ENCODE assay signal across 1 cellular context in the genomic region with DNA sequence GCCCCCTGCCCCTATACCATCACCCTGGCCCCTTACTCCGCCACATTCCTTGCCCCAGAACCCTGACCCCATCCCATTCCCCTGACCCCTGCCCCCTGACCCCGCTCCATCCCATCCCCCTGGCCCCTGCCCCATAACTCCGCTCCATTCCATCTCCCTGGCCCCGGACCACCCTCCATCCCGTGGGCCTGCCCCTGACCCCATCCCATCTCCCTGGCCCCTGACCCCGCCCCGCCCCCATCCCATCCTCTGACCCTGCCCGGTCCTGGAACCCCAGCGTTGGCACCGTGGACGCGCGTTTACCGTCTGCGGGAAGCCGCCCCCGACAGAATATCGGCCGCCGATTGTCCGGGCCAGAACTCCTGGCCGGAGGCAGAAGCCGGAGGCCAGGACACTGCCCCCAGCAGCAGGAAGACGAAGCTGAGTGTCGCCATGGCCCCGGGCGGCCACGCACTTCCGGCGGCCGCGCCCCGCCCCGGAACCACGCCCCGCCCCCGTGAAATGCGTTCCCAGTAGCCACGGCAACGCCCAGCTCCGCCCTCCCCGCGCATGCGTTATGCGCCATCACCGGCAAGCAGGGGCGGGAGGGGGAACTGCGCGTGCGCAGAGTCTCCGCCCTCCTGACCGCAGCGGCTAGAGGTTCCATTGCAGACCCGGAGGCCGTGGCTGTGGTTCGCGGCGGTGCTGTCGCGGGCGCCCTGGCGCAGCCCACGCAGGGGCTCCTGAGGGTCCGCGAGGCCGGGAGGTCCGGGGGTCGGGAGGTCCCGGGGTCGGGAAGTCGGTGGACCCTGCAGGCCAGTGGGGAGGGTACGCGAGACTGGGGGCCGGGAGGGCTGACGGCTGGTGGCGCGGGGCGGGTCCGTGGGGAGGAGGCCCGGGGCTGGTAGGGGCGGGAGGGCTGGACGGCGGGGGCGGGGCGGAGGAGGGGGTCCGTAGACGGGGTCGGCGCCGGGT.
A peak's percentile ranks its signal among the peaks of the same experiment; 100 is the strongest.
TF ChIP-seq lines count a peak whose summit lies in the region.

TSS of gene POFUT2 (minus strand) at position 458 of the 954 bp plus-strand sequence. CDS start at position 434, 24 bp downstream.

TF ChIP-seq in HepG2, 621 proteins besides CTCF, POLR2A, EP300 and RAD21 (continued from another document and continues in another):
- TF ChIP-seq UBTF (CRISPR knock-in tag; IDR thresholded peaks at IDR 0.05) (no peak), TAF1 (CRISPR knock-in tag; IDR thresholded peaks at IDR 0.05) (peak; percentile 71), ZBTB20 (CRISPR knock-in tag; IDR thresholded peaks at IDR 0.05; ENCODE audit: borderline replicate concordance, low read depth) (0 out of 2 replicates have a peak, but pooled peaks have one; percentile 23), CENPT (CRISPR knock-in tag; IDR thresholded peaks at IDR 0.05; ENCODE audit: low read depth) (no peak), MAF1 (CRISPR knock-in tag; IDR thresholded peaks at IDR 0.05; ENCODE audit: borderline replicate concordance) (no peak), ASH2L (IDR thresholded peaks at IDR 0.05; ENCODE audit: insufficient read length, low read depth, low read length) (peak; percentile 31), ZBTB1 (CRISPR knock-in tag; IDR thresholded peaks at IDR 0.05; ENCODE audit: borderline replicate concordance) (no peak), MYNN (CRISPR knock-in tag; IDR thresholded peaks at IDR 0.05; ENCODE audit: low read depth) (no peak), MYPOP (CRISPR knock-in tag; IDR thresholded peaks at IDR 0.05) (no peak), ZNF746 (CRISPR knock-in tag; IDR thresholded peaks at IDR 0.05) (0 out of 2 replicates have a peak, but pooled peaks have one; percentile 14), ZNF34 (CRISPR knock-in tag; IDR thresholded peaks at IDR 0.05; ENCODE audit: borderline replicate concordance) (no peak), ZNF607 (CRISPR knock-in tag; IDR thresholded peaks at IDR 0.05; ENCODE audit: borderline replicate concordance) (0 out of 2 replicates have a peak, but pooled peaks have one; percentile 61), ELF4 (CRISPR knock-in tag; IDR thresholded peaks at IDR 0.05; ENCODE audit: borderline replicate concordance) (no peak), ZNF292 (CRISPR knock-in tag; IDR thresholded peaks at IDR 0.05; ENCODE audit: borderline replicate concordance, low read depth) (no peak), SRF (IDR thresholded peaks at IDR 0.05; ENCODE audit: low read depth, low read length) (no peak), ZNF879 (CRISPR knock-in tag; IDR thresholded peaks at IDR 0.05) (no peak), ZNF672 (CRISPR knock-in tag; IDR thresholded peaks at IDR 0.05) (no peak), ZFAT (CRISPR knock-in tag; conservative IDR thresholded peaks at IDR 0.05) (no peak), ZNF230 (CRISPR knock-in tag; IDR thresholded peaks at IDR 0.05) (no peak), ZBTB42 (CRISPR knock-in tag; IDR thresholded peaks at IDR 0.05) (0 out of 2 replicates have a peak, but pooled peaks have one; percentile 46), ZNF713 (CRISPR knock-in tag; IDR thresholded peaks at IDR 0.05) (no peak), DPF2 (CRISPR knock-in tag; IDR thresholded peaks at IDR 0.05; ENCODE audit: borderline replicate concordance, low read depth) (no peak), ZNF780A (CRISPR knock-in tag; IDR thresholded peaks at IDR 0.05) (no peak), ARNTL (CRISPR knock-in tag; IDR thresholded peaks at IDR 0.05) (no peak), THAP11 (CRISPR knock-in tag; IDR thresholded peaks at IDR 0.05) (peak; percentile 78), TBL1XR1 (IDR thresholded peaks at IDR 0.05; ENCODE audit: borderline replicate concordance, low read length, partially characterized antibody) (no peak), ZNF737 (CRISPR knock-in tag; IDR thresholded peaks at IDR 0.05; ENCODE audit: borderline replicate concordance) (no peak), ZNF335 (CRISPR knock-in tag; IDR thresholded peaks at IDR 0.05) (no peak), KMT2B (CRISPR knock-in tag; IDR thresholded peaks at IDR 0.05) (no peak; the same call in 1 of the 2 replicates), ZFP82 (CRISPR knock-in tag; IDR thresholded peaks at IDR 0.05; ENCODE audit: borderline replicate concordance) (no peak), NFKBIZ (CRISPR knock-in tag; IDR thresholded peaks at IDR 0.05) (no peak), NFKB2 (CRISPR knock-in tag; IDR thresholded peaks at IDR 0.05; ENCODE audit: borderline replicate concordance) (peak; percentile 79; the same call in 1 of the 2 replicates), SRSF1 (optimal IDR thresholded peaks at IDR 0.05; ENCODE audit: low read depth, low read length) (peak; percentile 55), CREM (IDR thresholded peaks at IDR 0.05) (peak; percentile 48), CREM (CRISPR knock-in tag; IDR thresholded peaks at IDR 0.05) (no peak), YEATS2 (CRISPR knock-in tag; IDR thresholded peaks at IDR 0.05; ENCODE audit: borderline replicate concordance) (peak; percentile 41; the same call in 1 of the 2 replicates), RFX5 (IDR thresholded peaks at IDR 0.05; ENCODE audit: low read depth, low read length) (no peak), MEIS1 (CRISPR knock-in tag; IDR thresholded peaks at IDR 0.05; ENCODE audit: borderline replicate concordance) (no peak), ZNF333 (CRISPR knock-in tag; IDR thresholded peaks at IDR 0.05; ENCODE audit: borderline replicate concordance) (peak; percentile 33; the same call in 1 of the 2 replicates), BATF2 (CRISPR knock-in tag; IDR thresholded peaks at IDR 0.05) (no peak), ZEB1 (IDR thresholded peaks at IDR 0.05; ENCODE audit: insufficient replicate concordance, low read depth) (no peak), PCBP2 (optimal IDR thresholded peaks at IDR 0.05; ENCODE audit: low read depth, low read length, poor library complexity, severe bottlenecking) (no peak), SATB2 (CRISPR knock-in tag; IDR thresholded peaks at IDR 0.05) (no peak), RELA (CRISPR knock-in tag; IDR thresholded peaks at IDR 0.05) (no peak), MLLT10 (CRISPR knock-in tag; IDR thresholded peaks at IDR 0.05) (no peak), MXI1 (IDR thresholded peaks at IDR 0.05; ENCODE audit: borderline replicate concordance, low read depth, low read length) (peak; percentile 98)
- TF ChIP-seq, protein P1, sequence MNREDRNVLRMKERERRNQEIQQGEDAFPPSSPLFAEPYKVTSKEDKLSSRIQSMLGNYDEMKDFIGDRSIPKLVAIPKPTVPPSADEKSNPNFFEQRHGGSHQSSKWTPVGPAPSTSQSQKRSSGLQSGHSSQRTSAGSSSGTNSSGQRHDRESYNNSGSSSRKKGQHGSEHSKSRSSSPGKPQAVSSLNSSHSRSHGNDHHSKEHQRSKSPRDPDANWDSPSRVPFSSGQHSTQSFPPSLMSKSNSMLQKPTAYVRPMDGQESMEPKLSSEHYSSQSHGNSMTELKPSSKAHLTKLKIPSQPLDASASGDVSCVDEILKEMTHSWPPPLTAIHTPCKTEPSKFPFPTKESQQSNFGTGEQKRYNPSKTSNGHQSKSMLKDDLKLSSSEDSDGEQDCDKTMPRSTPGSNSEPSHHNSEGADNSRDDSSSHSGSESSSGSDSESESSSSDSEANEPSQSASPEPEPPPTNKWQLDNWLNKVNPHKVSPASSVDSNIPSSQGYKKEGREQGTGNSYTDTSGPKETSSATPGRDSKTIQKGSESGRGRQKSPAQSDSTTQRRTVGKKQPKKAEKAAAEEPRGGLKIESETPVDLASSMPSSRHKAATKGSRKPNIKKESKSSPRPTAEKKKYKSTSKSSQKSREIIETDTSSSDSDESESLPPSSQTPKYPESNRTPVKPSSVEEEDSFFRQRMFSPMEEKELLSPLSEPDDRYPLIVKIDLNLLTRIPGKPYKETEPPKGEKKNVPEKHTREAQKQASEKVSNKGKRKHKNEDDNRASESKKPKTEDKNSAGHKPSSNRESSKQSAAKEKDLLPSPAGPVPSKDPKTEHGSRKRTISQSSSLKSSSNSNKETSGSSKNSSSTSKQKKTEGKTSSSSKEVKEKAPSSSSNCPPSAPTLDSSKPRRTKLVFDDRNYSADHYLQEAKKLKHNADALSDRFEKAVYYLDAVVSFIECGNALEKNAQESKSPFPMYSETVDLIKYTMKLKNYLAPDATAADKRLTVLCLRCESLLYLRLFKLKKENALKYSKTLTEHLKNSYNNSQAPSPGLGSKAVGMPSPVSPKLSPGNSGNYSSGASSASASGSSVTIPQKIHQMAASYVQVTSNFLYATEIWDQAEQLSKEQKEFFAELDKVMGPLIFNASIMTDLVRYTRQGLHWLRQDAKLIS (CRISPR knock-in tag; IDR thresholded peaks at IDR 0.05) = no peak
- TF ChIP-seq, protein P2, sequence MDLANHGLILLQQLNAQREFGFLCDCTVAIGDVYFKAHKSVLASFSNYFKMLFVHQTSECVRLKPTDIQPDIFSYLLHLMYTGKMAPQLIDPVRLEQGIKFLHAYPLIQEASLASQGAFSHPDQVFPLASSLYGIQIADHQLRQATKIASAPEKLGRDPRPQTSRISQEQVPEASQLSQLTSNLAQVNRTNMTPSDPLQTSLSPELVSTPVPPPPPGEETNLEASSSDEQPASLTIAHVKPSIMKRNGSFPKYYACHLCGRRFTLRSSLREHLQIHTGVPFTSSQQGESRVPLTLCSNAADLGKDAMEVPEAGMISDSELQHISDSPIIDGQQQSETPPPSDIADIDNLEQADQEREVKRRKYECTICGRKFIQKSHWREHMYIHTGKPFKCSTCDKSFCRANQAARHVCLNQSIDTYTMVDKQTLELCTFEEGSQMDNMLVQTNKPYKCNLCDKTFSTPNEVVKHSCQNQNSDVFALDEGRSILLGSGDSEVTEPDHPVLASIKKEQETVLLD (CRISPR knock-in tag; IDR thresholded peaks at IDR 0.05; ENCODE audit: low read depth) = no peak
- TF ChIP-seq, protein P3, sequence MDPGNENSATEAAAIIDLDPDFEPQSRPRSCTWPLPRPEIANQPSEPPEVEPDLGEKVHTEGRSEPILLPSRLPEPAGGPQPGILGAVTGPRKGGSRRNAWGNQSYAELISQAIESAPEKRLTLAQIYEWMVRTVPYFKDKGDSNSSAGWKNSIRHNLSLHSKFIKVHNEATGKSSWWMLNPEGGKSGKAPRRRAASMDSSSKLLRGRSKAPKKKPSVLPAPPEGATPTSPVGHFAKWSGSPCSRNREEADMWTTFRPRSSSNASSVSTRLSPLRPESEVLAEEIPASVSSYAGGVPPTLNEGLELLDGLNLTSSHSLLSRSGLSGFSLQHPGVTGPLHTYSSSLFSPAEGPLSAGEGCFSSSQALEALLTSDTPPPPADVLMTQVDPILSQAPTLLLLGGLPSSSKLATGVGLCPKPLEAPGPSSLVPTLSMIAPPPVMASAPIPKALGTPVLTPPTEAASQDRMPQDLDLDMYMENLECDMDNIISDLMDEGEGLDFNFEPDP (CRISPR knock-in tag; conservative IDR thresholded peaks at IDR 0.05) = no peak
- TF ChIP-seq, protein P4, sequence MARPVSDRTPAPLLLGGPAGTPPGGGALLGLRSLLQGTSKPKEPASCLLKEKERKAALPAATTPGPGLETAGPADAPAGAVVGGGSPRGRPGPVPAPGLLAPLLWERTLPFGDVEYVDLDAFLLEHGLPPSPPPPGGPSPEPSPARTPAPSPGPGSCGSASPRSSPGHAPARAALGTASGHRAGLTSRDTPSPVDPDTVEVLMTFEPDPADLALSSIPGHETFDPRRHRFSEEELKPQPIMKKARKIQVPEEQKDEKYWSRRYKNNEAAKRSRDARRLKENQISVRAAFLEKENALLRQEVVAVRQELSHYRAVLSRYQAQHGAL (CRISPR knock-in tag; IDR thresholded peaks at IDR 0.05; ENCODE audit: not compliant biosample characterization) = no peak
- TF ChIP-seq, protein P5, sequence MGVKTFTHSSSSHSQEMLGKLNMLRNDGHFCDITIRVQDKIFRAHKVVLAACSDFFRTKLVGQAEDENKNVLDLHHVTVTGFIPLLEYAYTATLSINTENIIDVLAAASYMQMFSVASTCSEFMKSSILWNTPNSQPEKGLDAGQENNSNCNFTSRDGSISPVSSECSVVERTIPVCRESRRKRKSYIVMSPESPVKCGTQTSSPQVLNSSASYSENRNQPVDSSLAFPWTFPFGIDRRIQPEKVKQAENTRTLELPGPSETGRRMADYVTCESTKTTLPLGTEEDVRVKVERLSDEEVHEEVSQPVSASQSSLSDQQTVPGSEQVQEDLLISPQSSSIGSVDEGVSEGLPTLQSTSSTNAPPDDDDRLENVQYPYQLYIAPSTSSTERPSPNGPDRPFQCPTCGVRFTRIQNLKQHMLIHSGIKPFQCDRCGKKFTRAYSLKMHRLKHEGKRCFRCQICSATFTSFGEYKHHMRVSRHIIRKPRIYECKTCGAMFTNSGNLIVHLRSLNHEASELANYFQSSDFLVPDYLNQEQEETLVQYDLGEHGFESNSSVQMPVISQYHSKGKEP (CRISPR knock-in tag; IDR thresholded peaks at IDR 0.05) = no peak
- TF ChIP-seq, protein P6, sequence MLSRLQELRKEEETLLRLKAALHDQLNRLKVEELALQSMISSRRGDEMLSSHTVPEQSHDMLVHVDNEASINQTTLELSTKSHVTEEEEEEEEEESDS (CRISPR knock-in tag; IDR thresholded peaks at IDR 0.05; ENCODE audit: borderline replicate concordance) = no peak
